Comparison of ENCODE assay signal across 9 cellular contexts in the genomic region with DNA sequence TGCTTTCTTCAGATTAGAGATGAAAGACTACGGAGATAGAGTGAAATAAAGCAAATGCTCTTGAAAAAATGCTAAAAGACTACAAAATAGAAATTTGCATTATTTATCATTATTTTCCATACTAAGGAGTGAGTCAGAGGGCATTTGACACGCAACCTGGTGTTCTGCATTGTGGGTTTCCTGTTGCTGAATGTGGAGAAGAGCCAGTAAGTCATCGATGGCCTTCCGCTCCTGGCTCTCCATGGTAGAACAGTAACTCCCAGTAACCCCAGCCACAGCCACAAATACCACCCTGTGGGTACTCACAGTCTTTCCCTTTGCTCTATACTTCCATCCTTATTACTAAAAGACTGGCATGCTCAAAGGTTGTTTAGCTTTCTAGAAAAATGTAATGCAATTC.
A peak's percentile ranks its signal among the peaks of the same experiment; 100 is the strongest.
DNase-seq lines count a peak whose midpoint lies in the region; ATAC-seq and TF ChIP-seq lines count a peak whose summit lies in the region.
"Had no signal": no experiment of that assay in that cellular context is flagged by ENCODE, and none has a peak within 500 bp of the region (broad histone marks: within the 10 kb centered on the region; RNA-seq: fewer than 3 reads in every experiment).

No MANE protein-coding gene starts in this region.

- no peaks in the 10 kb centered on the region for H3K9me3 Mint-ChIP-seq in progenitor cell of endocrine pancreas (ENCODE audit: low read depth)

- H3K27ac Mint-ChIP-seq in progenitor cell of endocrine pancreas = no peak overlapping the region

- ATAC-seq in GM21717 (IDR thresholded peaks at IDR 0.05; ENCODE audit: unreplicated experiment) = peak; percentile 79
- ATAC-seq: HCT116 had no signal

- no peaks in the 10 kb centered on the region for H3K36me3 Mint-ChIP-seq in progenitor cell of endocrine pancreas (ENCODE audit: insufficient read depth)

- DNase-seq in EL (peak; percentile 4), M059J (ENCODE audit: low read depth) (peak; percentile 55), DMS79 (lab: John Stamatoyannopoulos, UW) (no peak), NCI-H446 (lab: John Stamatoyannopoulos, UW) (no peak), progenitor cell of endocrine pancreas (ENCODE audit: low spot score, unreplicated experiment) (no peak)
- peak; percentile 36 for DNase-seq in activated naive CD4-positive, alpha-beta T cell treated with anti-CD3 and anti-CD28 coated beads, Interleukin-2, amount 50 U/mL, for 16 hours
- peak; percentile 49 to 54 for DNase-seq in stimulated activated CD4-positive, alpha-beta T cell treated with anti-CD3 and anti-CD28 coated beads, Interleukin-2, amount 100 ng/mL, for 24 hours

- H3K27me3 Mint-ChIP-seq in progenitor cell of endocrine pancreas = no peaks in the 10 kb centered on the region

- H3K4me3 Mint-ChIP-seq in progenitor cell of endocrine pancreas (ENCODE audit: low read depth) = no peak overlapping the region

- TF ChIP-seq CTCF in progenitor cell of endocrine pancreas (IDR thresholded peaks at IDR 0.05; ENCODE audit: unreplicated experiment) = no peak

- H3K4me1 Mint-ChIP-seq in progenitor cell of endocrine pancreas (ENCODE audit: low read depth) = peaks cover 9% of the 10 kb centered on the region

Comparison
In these comparisons a context has a peak if more than half of its experiments do, and no peak if none do; other contexts are left out.
1. DNase-seq: peak in EL (single experiment), M059J (single experiment), activated naive CD4-positive, alpha-beta T cell treated with anti-CD3 and anti-CD28 coated beads, Interleukin-2, amount 50 U/mL, for 16 hours (single experiment) and stimulated activated CD4-positive, alpha-beta T cell treated with anti-CD3 and anti-CD28 coated beads, Interleukin-2, amount 100 ng/mL, for 24 hours (2 of 2); none in DMS79 (single experiment), NCI-H446 (0 of 2) and progenitor cell of endocrine pancreas (single experiment).